8 cellular contexts compared by ENCODE assay signal in the genomic region with DNA sequence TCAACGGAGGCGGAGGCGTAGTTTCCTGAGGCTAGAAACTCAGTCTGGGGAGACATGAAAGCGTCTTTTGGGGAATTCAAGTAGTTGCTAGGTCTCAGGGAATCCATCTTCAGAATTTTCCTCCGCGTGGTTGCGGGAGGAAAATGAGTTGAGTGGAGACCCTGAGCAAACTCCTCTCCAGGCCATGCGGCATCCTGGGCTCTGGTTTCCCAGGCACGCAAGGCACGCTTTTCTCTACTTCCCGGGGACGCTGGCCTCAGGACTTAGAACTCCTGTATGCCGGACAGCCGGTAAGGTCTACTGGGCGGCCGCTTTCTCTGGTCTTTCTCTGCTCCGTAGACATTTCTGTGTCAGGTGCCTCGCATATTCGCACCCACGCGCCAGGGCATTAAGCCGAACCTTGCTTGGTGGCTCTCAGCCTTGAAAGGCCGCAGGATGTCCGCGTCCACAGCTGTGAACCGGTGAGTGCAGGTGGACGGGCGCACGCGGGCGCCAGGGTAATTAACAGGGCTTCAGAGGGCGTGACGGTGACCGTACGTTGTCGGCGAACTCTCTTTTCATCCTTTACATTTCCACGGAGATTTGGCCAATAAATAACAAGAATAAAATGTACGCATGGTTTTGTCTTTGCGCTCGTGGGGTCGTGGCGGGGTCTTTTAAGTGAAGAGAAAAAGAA. TPM values are rescaled to one million over a fixed set of nuclear protein-coding genes. Genes with fewer than 3 reads are reported as not detected.
DNase-seq lines count a peak whose midpoint lies in the region; ATAC-seq, FAIRE-seq and TF ChIP-seq lines count a peak whose summit lies in the region.

No MANE protein-coding gene starts in this region.

- ATAC-seq in Right ventricle myocardium superior (ENCODE audit: poor library complexity) (peak; percentile 24), HepG2 (peak; percentile 68), upper lobe of left lung (ENCODE audit: low FRiP score in 2 of 2) (no peak), GM21423 (IDR thresholded peaks at IDR 0.05; ENCODE audit: unreplicated experiment) (no peak)

- H3K79me2 ChIP-seq in HepG2 (ENCODE audit: insufficient read depth, low read length): no peaks in the 10 kb centered on the region

- TF ChIP-seq POLR2A in HepG2 (IDR thresholded peaks at IDR 0.05; ENCODE audit: insufficient read depth in 1 of 2, low read depth in 2 of 2, low read length in 2 of 2) (no peak), upper lobe of left lung (IDR thresholded peaks at IDR 0.05) (no peak)

- in situ Hi-C loops in astrocyte of the cerebellum (cut with HindIII; ENCODE audit: low sequenced_read_pairs) (no loop called here), HepG2 (cut with HindIII; ENCODE audit: extremely low pct_ligation_motif_present, low pct_unique_long_range_greater_than_20kb) (no loop called here)

- no TSS peak for BruUV-seq in HepG2 (replicated peaks; lab: Mats Ljungman, UMichigan)

- WGBS in HepG2 (ENCODE audit: low lambda C conversion rate): 32% methylated on average over 35 of the region's 43 CpGs
- 10 to 19% methylated on average over 22 to 43 of the region's 43 CpGs for WGBS in upper lobe of left lung, 2 donors

- no peak overlapping the region for H3K27ac ChIP-seq in HepG2 (ENCODE audit: extremely low read length, insufficient read depth, low read length)
- no peak overlapping the region for H3K27ac ChIP-seq in upper lobe of left lung

- H3K9me3 ChIP-seq in HepG2 (ENCODE audit: low read length): no peaks in the 10 kb centered on the region
- no peaks in the 10 kb centered on the region for H3K9me3 ChIP-seq in upper lobe of left lung

- H3K4me1 ChIP-seq in HepG2 (ENCODE audit: insufficient read depth, low read length) (peaks cover 15% of the 10 kb centered on the region), upper lobe of left lung (peaks cover 15 to 20% (median 17%) of the 10 kb centered on the region in 4 donors)

- H3K27me3 ChIP-seq in HepG2 (ENCODE audit: control insufficient read depth in 1 of 2, insufficient read depth in 2 of 2, low read length in 2 of 2) (peaks cover 3 to 44% of the 10 kb centered on the region in 2 experiments), upper lobe of left lung (peaks cover 0 to 48% (median 19%) of the 10 kb centered on the region in 4 donors)

- H3K4me2 ChIP-seq in HepG2 (ENCODE audit: low read depth, low read length): peak overlapping the region; percentile 68

- CTCF ChIA-PET in HepG2 (lab: Yijun Ruan, JAX; ENCODE audit: low intra/inter-chr PET ratio, low total read pairs): no interaction called here

- TF ChIP-seq EP300 in HepG2 (IDR thresholded peaks at IDR 0.05; ENCODE audit: low read depth in 2 of 2, low read length in 2 of 2) (no peak), HepG2 (CRISPR knock-in tag; IDR thresholded peaks at IDR 0.05; ENCODE audit: borderline replicate concordance) (no peak), upper lobe of left lung (IDR thresholded peaks at IDR 0.05) (no peak)

- DNase-seq in Right ventricle myocardium superior (peak; percentile 48), cardiac septum (ENCODE audit: low spot score) (no peak), astrocyte of the cerebellum (ENCODE audit: low read depth) (no peak), HepG2 (ENCODE audit: low spot score) (no peak), upper lobe of left lung (peak in 1 of 2 donors; percentile 65), NCI-H128 (lab: John Stamatoyannopoulos, UW; ENCODE audit: unreplicated experiment) (no peak), GOT3 (lab: John Stamatoyannopoulos, UW) (no peak)

- no peaks in the 10 kb centered on the region for H4K20me1 ChIP-seq in HepG2 (ENCODE audit: insufficient read depth, low read length)

- intact Hi-C loops in Right ventricle myocardium superior (cut with DNase I): loop anchor here (5.0 kb wide), 1 partner anchor 39 kb away; no protein-coding TSS in a partner anchor
- intact Hi-C loops in cardiac septum (cut with DNase I): loop anchor here (10.0 kb wide), 1 partner anchor 122 kb away; no protein-coding TSS in a partner anchor
- intact Hi-C loops in HepG2 (cut with micrococcal nuclease; ENCODE audit: unreplicated experiment): no loop called here

- peak overlapping the region; percentile 56 for H3K4me3 ChIP-seq in astrocyte of the cerebellum (ENCODE audit: low read depth, low read length)
- peak overlapping the region in 2 of 3 experiments; percentile 39 to 61; a peak in 2 of 6 replicates for H3K4me3 ChIP-seq in HepG2 (replicated peaks in 1 of 3; ENCODE audit: insufficient read depth in 1 of 3, low read depth in 2 of 3, low read length in 3 of 3)
- H3K4me3 ChIP-seq in upper lobe of left lung: peak overlapping the region in 3 of 4 donors; percentile 38 to 55 (median 50)

- no peak for TF ChIP-seq CTCF in astrocyte of the cerebellum (IDR thresholded peaks at IDR 0.05; ENCODE audit: low read depth, low read length, missing control alignments)
- TF ChIP-seq CTCF in HepG2 (CRISPR knock-in tag; IDR thresholded peaks at IDR 0.05): no peak
- TF ChIP-seq CTCF in upper lobe of left lung (IDR thresholded peaks at IDR 0.05): no peak

- no peak for TF ChIP-seq RAD21 in HepG2 (CRISPR knock-in tag; IDR thresholded peaks at IDR 0.05)

- POLR2A ChIA-PET in HepG2 (lab: Yijun Ruan, JAX): no interaction called here

- H3K36me3 ChIP-seq in HepG2 (replicated peaks in 1 of 2; ENCODE audit: control insufficient read depth in 1 of 2, insufficient read depth in 2 of 2, low read length in 2 of 2) (no peaks in the 10 kb centered on the region), upper lobe of left lung (no peaks in the 10 kb centered on the region)

- FAIRE-seq in HepG2 (lab: Jason Lieb, UNC): no peak

- no peak overlapping the region for H3K9ac ChIP-seq in HepG2 (ENCODE audit: insufficient read depth, low read depth, low read length)

- no peak overlapping the region for H2AFZ ChIP-seq in HepG2 (ENCODE audit: low read length)

TF ChIP-seq in HepG2, 621 proteins besides CTCF, POLR2A, EP300 and RAD21:
- no peak for TF ChIP-seq MATR3 (CRISPR knock-in tag; IDR thresholded peaks at IDR 0.05)
- peak; percentile 59; the same call in 1 of the 2 replicates for TF ChIP-seq EZH2 (conservative IDR thresholded peaks at IDR 0.05; ENCODE audit: low read depth, low read length)
TF ChIP-seq in HepG2: peak in this region for 1.

RNA-seq across cellular contexts. Expression of a gene that starts 1.0 kb away (rescaled TPM):
- 103 TPM for total RNA-seq in Right ventricle myocardium superior
- total RNA-seq in cardiac septum: 105 TPM
- total RNA-seq in HepG2 (2016; rRNA removed; fragmentation: Illumina TruSeq; extraction: Trizol): 0.02 TPM in 1 of 2 replicates, not detected in the other
- not detected in 2 replicates for total RNA-seq in HepG2 (2016; cell fraction: cytosol; rRNA removed; fragmentation: Illumina TruSeq; extraction: Trizol; ENCODE audit: low read depth)
- total RNA-seq in HepG2 (2016; cell fraction: insoluble cytoplasmic fraction; rRNA removed; fragmentation: Illumina TruSeq; extraction: Trizol): 0.03 and 0.06 TPM in 2 replicates
- not detected in 2 replicates for total RNA-seq in HepG2 (2016; cell fraction: membrane; rRNA removed; fragmentation: Illumina TruSeq; extraction: Trizol)
- total RNA-seq in HepG2 (2016; cell fraction: nucleus; rRNA removed; fragmentation: Illumina TruSeq; extraction: Trizol): 0.13 TPM in 1 of 2 replicates, not detected in the other
- polyA plus RNA-seq in HepG2 (2011; rRNA removed): 0.16 and 0.22 TPM in 2 replicates
- 0.04 TPM in 2 replicates for polyA plus RNA-seq in HepG2 (2011; cell fraction: cytosol; rRNA removed)
- polyA plus RNA-seq in HepG2 (2011; cell fraction: nucleus; rRNA removed): 0.32 and 0.40 TPM in 2 replicates
- 0.09 TPM in 2 replicates for polyA plus RNA-seq in HepG2 (2012)
- polyA plus RNA-seq in HepG2 (2016; cell fraction: cytosol; fragmentation: Illumina TruSeq; extraction: Trizol; ENCODE audit: low read depth): not detected in 2 replicates
- not detected in 2 replicates for polyA plus RNA-seq in HepG2 (2016; cell fraction: insoluble cytoplasmic fraction; fragmentation: Illumina TruSeq; extraction: Trizol; ENCODE audit: low read depth)
- polyA plus RNA-seq in HepG2 (2016; cell fraction: membrane; fragmentation: Illumina TruSeq; extraction: Trizol; ENCODE audit: low read depth): 0.02 and 0.16 TPM in 2 replicates
- polyA plus RNA-seq in HepG2 (2016; cell fraction: nucleus; fragmentation: Illumina TruSeq; extraction: Trizol; ENCODE audit: insufficient read depth, low read depth): 0.17 and 0.34 TPM in 2 replicates
- polyA minus RNA-seq in HepG2 (2011; rRNA and poly(A)+ RNA removed; ENCODE audit: low replicate concordance): not detected in 2 replicates
- polyA minus RNA-seq in HepG2 (2011; cell fraction: cytosol; rRNA and poly(A)+ RNA removed): not detected in 2 replicates
- polyA minus RNA-seq in HepG2 (2011; cell fraction: nucleus; rRNA and poly(A)+ RNA removed): 0.12 and 0.13 TPM in 2 replicates
- 1 to 10 TPM in 3 of 6 donors, under 1 TPM in 3; 0.11 to 7.5 (median 1.5) TPM for total RNA-seq in upper lobe of left lung

Comparison
In these comparisons a context has a peak if more than half of its experiments do, and no peak if none do; other contexts are left out.
1. ATAC-seq: peak in Right ventricle myocardium superior (single experiment) and HepG2 (single experiment); none in upper lobe of left lung (0 of 2) and GM21423 (single experiment).
2. RNA of a gene that starts 1.0 kb away (total RNA-seq): 105 TPM in cardiac septum (single experiment) and 103 TPM in Right ventricle myocardium superior (single experiment); 0.11 to 7.5 TPM in upper lobe of left lung and 0.02 to 0.13 TPM in HepG2; every median in the first group is over 10 times any median in the second.
3. Peak in every context shown above with its lines, with median percentiles within 50 percentile points of each other: H3K4me3 ChIP-seq.